15 cellular contexts compared by ENCODE assay signal in genomic region chr10:8417631-8418030, GRCh38.
"Had no signal": no experiment of that assay in that cellular context is flagged by ENCODE, and none has a peak within 500 bp of the region (broad histone marks: within the 10 kb centered on the region; RNA-seq: fewer than 3 reads in every experiment).

No MANE protein-coding gene starts in this region.

- H3K27me3 Mint-ChIP-seq: activated naive CD4-positive, alpha-beta T cell treated with anti-CD3 and anti-CD28 coated beads, Interleukin-2, amount 50 U/mL, for 24 hours had no signal

- H3K36me3 ChIP-seq: gastrocnemius medialis, heart right ventricle, left ventricle myocardium inferior, pancreas, stomach had no signal

- H3K9me3 ChIP-seq: gastrocnemius medialis, pancreas, stomach had no signal

- H3K4me1 ChIP-seq: gastrocnemius medialis, heart right ventricle, left ventricle myocardium inferior, pancreas, stomach had no signal

- H3K9me3 Mint-ChIP-seq: activated naive CD4-positive, alpha-beta T cell treated with anti-CD3 and anti-CD28 coated beads, Interleukin-2, amount 50 U/mL, for 24 hours had no signal

- H3K4me3 Mint-ChIP-seq: activated naive CD4-positive, alpha-beta T cell treated with anti-CD3 and anti-CD28 coated beads, Interleukin-2, amount 50 U/mL, for 24 hours had no signal

- FAIRE-seq: bronchial epithelial cell, keratinocyte, pancreas, urothelium cell line had no signal

- H3K4me3 ChIP-seq: gastrocnemius medialis, heart right ventricle, left ventricle myocardium inferior, pancreas, stomach had no signal

- H3K27ac ChIP-seq: gastrocnemius medialis, heart right ventricle, left ventricle myocardium inferior, pancreas, stomach had no signal

- DNase-seq: activated CD4-positive, CD25-positive, alpha-beta regulatory T cell treated with anti-CD3 and anti-CD28 coated beads, Interleukin-2, amount 50 U/mL, for 72 hours; activated effector memory CD4-positive, alpha-beta T cell treated with Interleukin-2 at 50 U/mL for 16 hours; activated T-cell treated with anti-CD3 and anti-CD28 coated beads for 4 hours; anterior cingulate cortex; gastrocnemius medialis; heart right ventricle; left ventricle myocardium inferior; pancreas; stimulated activated CD4-positive, alpha-beta T cell treated with anti-CD3 and anti-CD28 coated beads, Interleukin-4, amount 100 ng/mL, for 24 hours; stomach; T-helper 9 cell had no signal

- H3K27ac Mint-ChIP-seq: activated naive CD4-positive, alpha-beta T cell treated with anti-CD3 and anti-CD28 coated beads, Interleukin-2, amount 50 U/mL, for 24 hours had no signal

- H3K36me3 Mint-ChIP-seq: activated naive CD4-positive, alpha-beta T cell treated with anti-CD3 and anti-CD28 coated beads, Interleukin-2, amount 50 U/mL, for 24 hours had no signal

- H3K27me3 ChIP-seq: gastrocnemius medialis, heart right ventricle, pancreas, stomach had no signal

- ATAC-seq: gastrocnemius medialis, heart right ventricle, pancreas had no signal
